ENCODE assay signal across 1 cellular context in genomic region chrX:48497871-48498270, GRCh38.
TF ChIP-seq lines count a peak whose summit lies in the region.

No MANE protein-coding gene starts in this region.

TF ChIP-seq in SK-N-SH treated with all-trans-retinoic acid at 6 μM for 48 hours, 23 proteins besides CTCF, POLR2A, EP300 and RAD21 (continued from another document):
- no peak for TF ChIP-seq TSHZ2 (CRISPR knock-in tag; IDR thresholded peaks at IDR 0.05)
- no peak for TF ChIP-seq ZFP30 (CRISPR knock-in tag; IDR thresholded peaks at IDR 0.05)
- TF ChIP-seq TCF4 (CRISPR knock-in tag; IDR thresholded peaks at IDR 0.05; ENCODE audit: borderline replicate concordance) = no peak
- no peak for TF ChIP-seq ZNF8 (CRISPR knock-in tag; IDR thresholded peaks at IDR 0.05)
- no peak for TF ChIP-seq ZNF565 (CRISPR knock-in tag; conservative IDR thresholded peaks at IDR 0.05; ENCODE audit: low read depth)
- TF ChIP-seq POU6F1 (CRISPR knock-in tag; IDR thresholded peaks at IDR 0.05; ENCODE audit: borderline replicate concordance, low read depth) = no peak
